In genomic region chr13:47788844-47789243, GRCh38 we compare ENCODE assay signal across 8 cellular contexts.
"Had no signal": no experiment of that assay in that cellular context is flagged by ENCODE, and none has a peak within 500 bp of the region (broad histone marks: within the 10 kb centered on the region; RNA-seq: fewer than 3 reads in every experiment).

No MANE protein-coding gene starts in this region.

- DNase-seq: GDM1, GF-D8 had no signal

- H3K4me3 ChIP-seq: GM12878 had no signal

- ATAC-seq: GM12878 had no signal

- FAIRE-seq: G401.6, GM12878, GM12891, GM12892, GM18507, GM19239 had no signal
